Comparison of ENCODE assay signal across 9 cellular contexts in the genomic region with DNA sequence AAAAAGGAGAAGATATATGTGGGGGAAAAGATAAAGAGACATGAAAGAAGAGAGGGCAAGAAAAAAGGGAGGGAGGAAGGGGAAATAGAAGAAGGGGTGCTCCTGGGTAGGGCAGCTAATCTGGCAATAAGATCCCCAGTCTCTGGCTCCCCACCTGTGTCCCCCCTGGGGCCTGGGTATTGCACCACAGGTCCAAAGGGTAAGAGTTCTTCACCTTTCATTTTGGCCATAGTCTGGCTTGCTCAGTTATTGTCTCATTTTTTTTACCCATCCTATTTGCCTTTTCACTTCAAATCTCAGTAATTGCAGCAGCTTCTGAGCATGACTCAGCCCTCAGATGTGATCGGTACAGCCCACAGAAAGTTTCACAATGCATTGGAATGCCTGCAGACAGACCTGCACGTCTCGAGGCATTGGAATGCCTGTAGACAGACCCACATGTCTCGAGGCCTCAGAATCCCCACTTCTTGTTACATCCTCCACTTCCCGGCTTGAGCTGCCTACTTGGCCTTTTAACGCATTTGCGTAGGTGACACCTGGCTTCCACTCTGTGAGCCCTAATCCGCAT.
A peak's percentile ranks its signal among the peaks of the same experiment; 100 is the strongest.
DNase-seq lines count a peak whose midpoint lies in the region; ATAC-seq and TF ChIP-seq lines count a peak whose summit lies in the region.
"Had no signal": no experiment of that assay in that cellular context is flagged by ENCODE, and none has a peak within 500 bp of the region (broad histone marks: within the 10 kb centered on the region; RNA-seq: fewer than 3 reads in every experiment).

No MANE protein-coding gene starts in this region.

- no peaks in the 10 kb centered on the region for H3K36me3 Mint-ChIP-seq in osteocyte (ENCODE audit: unreplicated experiment)
- H3K36me3 Mint-ChIP-seq in endothelial cell (ENCODE audit: low read depth, unreplicated experiment) = no peaks in the 10 kb centered on the region

- H3K27me3 Mint-ChIP-seq in osteocyte (ENCODE audit: unreplicated experiment) = no peaks in the 10 kb centered on the region
- no peaks in the 10 kb centered on the region for H3K27me3 Mint-ChIP-seq in endothelial cell (ENCODE audit: unreplicated experiment)
- H3K27me3 Mint-ChIP-seq: dendritic cell treated with granulocyte-macrophage colony-stimulating factor and Interleukin-4, amounts not matched to agents 40 ng/mL and 50 ng/mL, for 4 days had no signal

- TF ChIP-seq CTCF in breast epithelium (IDR thresholded peaks at IDR 0.05) (no peak), osteocyte (IDR thresholded peaks at IDR 0.05) (no peak), endothelial cell (IDR thresholded peaks at IDR 0.05; ENCODE audit: unreplicated experiment) (no peak)

- peaks cover 69% of the 10 kb centered on the region for H3K4me1 Mint-ChIP-seq in osteocyte (ENCODE audit: unreplicated experiment)
- peaks cover 16% of the 10 kb centered on the region for H3K4me1 Mint-ChIP-seq in endothelial cell (ENCODE audit: unreplicated experiment)

- no peaks in the 10 kb centered on the region for H3K36me3 ChIP-seq in breast epithelium

- peak overlapping the region; percentile 33 to 59 for H3K27ac ChIP-seq in breast epithelium

- no peak overlapping the region for H3K4me3 Mint-ChIP-seq in osteocyte (ENCODE audit: unreplicated experiment)
- H3K4me3 Mint-ChIP-seq in endothelial cell (ENCODE audit: unreplicated experiment) = no peak overlapping the region
- H3K4me3 Mint-ChIP-seq: dendritic cell treated with granulocyte-macrophage colony-stimulating factor and Interleukin-4, amounts not matched to agents 40 ng/mL and 50 ng/mL, for 4 days had no signal

- H3K4me3 ChIP-seq in breast epithelium = no peak overlapping the region

- no peak for ATAC-seq in GM18867 (IDR thresholded peaks at IDR 0.05; ENCODE audit: unreplicated experiment)

- H3K27me3 ChIP-seq in breast epithelium = no peaks in the 10 kb centered on the region

- no peaks in the 10 kb centered on the region for H3K9me3 ChIP-seq in breast epithelium

- intact Hi-C loops in breast epithelium (cut with DNase I; ENCODE audit: low total_unique reads) = no loop called here

- H3K9me3 Mint-ChIP-seq in osteocyte (ENCODE audit: unreplicated experiment) (peaks cover 3% of the 10 kb centered on the region), endothelial cell (ENCODE audit: unreplicated experiment) (no peaks in the 10 kb centered on the region)
- H3K9me3 Mint-ChIP-seq: dendritic cell treated with granulocyte-macrophage colony-stimulating factor and Interleukin-4, amounts not matched to agents 40 ng/mL and 50 ng/mL, for 4 days had no signal

- no peak for TF ChIP-seq RAD21 in Ishikawa (IDR thresholded peaks at IDR 0.05; ENCODE audit: low read depth)

- H3K27ac Mint-ChIP-seq in osteocyte (ENCODE audit: unreplicated experiment) = peak overlapping the region; percentile 82
- H3K27ac Mint-ChIP-seq in endothelial cell (ENCODE audit: unreplicated experiment) = no peak overlapping the region
- H3K27ac Mint-ChIP-seq: dendritic cell treated with granulocyte-macrophage colony-stimulating factor and Interleukin-4, amounts not matched to agents 40 ng/mL and 50 ng/mL, for 4 days had no signal

- TF ChIP-seq EP300 in Ishikawa (IDR thresholded peaks at IDR 0.05; ENCODE audit: borderline replicate concordance) = peak; percentile 40; the same call in 1 of the 2 replicates

- H3K4me1 ChIP-seq in breast epithelium = no peaks in the 10 kb centered on the region

- DNase-seq in DMS53 treated with DMSO at 0.1 percent for 48 hours (lab: John Stamatoyannopoulos, UW; ENCODE audit: unreplicated experiment) (peak; percentile 6), breast epithelium (ENCODE audit: low spot score in 2 of 2) (peak in 1 of 2 donors; percentile 86), osteocyte (ENCODE audit: extremely low spot score, unreplicated experiment) (no peak), hippocampal formation (lab: John Stamatoyannopoulos, UW) (no peak), endothelial cell (ENCODE audit: low spot score) (no peak), NCI-H510A (lab: John Stamatoyannopoulos, UW) (no peak)

- no peak for TF ChIP-seq POLR2A in breast epithelium (IDR thresholded peaks at IDR 0.05)

TF ChIP-seq in Ishikawa, 13 proteins besides CTCF, POLR2A, EP300 and RAD21:
- TF ChIP-seq, protein P1, sequence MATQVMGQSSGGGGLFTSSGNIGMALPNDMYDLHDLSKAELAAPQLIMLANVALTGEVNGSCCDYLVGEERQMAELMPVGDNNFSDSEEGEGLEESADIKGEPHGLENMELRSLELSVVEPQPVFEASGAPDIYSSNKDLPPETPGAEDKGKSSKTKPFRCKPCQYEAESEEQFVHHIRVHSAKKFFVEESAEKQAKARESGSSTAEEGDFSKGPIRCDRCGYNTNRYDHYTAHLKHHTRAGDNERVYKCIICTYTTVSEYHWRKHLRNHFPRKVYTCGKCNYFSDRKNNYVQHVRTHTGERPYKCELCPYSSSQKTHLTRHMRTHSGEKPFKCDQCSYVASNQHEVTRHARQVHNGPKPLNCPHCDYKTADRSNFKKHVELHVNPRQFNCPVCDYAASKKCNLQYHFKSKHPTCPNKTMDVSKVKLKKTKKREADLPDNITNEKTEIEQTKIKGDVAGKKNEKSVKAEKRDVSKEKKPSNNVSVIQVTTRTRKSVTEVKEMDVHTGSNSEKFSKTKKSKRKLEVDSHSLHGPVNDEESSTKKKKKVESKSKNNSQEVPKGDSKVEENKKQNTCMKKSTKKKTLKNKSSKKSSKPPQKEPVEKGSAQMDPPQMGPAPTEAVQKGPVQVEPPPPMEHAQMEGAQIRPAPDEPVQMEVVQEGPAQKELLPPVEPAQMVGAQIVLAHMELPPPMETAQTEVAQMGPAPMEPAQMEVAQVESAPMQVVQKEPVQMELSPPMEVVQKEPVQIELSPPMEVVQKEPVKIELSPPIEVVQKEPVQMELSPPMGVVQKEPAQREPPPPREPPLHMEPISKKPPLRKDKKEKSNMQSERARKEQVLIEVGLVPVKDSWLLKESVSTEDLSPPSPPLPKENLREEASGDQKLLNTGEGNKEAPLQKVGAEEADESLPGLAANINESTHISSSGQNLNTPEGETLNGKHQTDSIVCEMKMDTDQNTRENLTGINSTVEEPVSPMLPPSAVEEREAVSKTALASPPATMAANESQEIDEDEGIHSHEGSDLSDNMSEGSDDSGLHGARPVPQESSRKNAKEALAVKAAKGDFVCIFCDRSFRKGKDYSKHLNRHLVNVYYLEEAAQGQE (IDR thresholded peaks at IDR 0.05; ENCODE audit: low read depth) = no peak
- TF ChIP-seq CEBPB (IDR thresholded peaks at IDR 0.05) = peak; percentile 96
- 0 out of 2 replicates have a peak, but pooled peaks have one; percentile 27 for TF ChIP-seq TCF12 (IDR thresholded peaks at IDR 0.05; ENCODE audit: low read depth)
- TF ChIP-seq YY1 (IDR thresholded peaks at IDR 0.05; ENCODE audit: low read depth) = no peak
- TF ChIP-seq, protein P2, sequence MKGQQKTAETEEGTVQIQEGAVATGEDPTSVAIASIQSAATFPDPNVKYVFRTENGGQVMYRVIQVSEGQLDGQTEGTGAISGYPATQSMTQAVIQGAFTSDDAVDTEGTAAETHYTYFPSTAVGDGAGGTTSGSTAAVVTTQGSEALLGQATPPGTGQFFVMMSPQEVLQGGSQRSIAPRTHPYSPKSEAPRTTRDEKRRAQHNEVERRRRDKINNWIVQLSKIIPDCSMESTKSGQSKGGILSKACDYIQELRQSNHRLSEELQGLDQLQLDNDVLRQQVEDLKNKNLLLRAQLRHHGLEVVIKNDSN (IDR thresholded peaks at IDR 0.05) = no peak
- TF ChIP-seq, protein P3, sequence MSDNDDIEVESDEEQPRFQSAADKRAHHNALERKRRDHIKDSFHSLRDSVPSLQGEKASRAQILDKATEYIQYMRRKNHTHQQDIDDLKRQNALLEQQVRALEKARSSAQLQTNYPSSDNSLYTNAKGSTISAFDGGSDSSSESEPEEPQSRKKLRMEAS (IDR thresholded peaks at IDR 0.05) = peak; percentile 75
- TF ChIP-seq EGR1 (IDR thresholded peaks at IDR 0.05) = no peak
- TF ChIP-seq TEAD4 (IDR thresholded peaks at IDR 0.05) = peak; percentile 83
- TF ChIP-seq NFIC (IDR thresholded peaks at IDR 0.05) = no peak
- no peak for TF ChIP-seq ZBTB7A (IDR thresholded peaks at IDR 0.05; ENCODE audit: low read depth)
- no peak for TF ChIP-seq CREB1 (IDR thresholded peaks at IDR 0.05; ENCODE audit: low read depth)
